Comparison of ENCODE assay signal across 22 cellular contexts in genomic region chr11:1369371-1370005, GRCh38.
"Had no signal": no experiment of that assay in that cellular context is flagged by ENCODE, and none has a peak within 500 bp of the region (broad histone marks: within the 10 kb centered on the region; RNA-seq: fewer than 3 reads in every experiment).

No MANE protein-coding gene starts in this region.

- H3K4me3 ChIP-seq: dorsolateral prefrontal cortex, heart right ventricle, left ventricle myocardium inferior, lower lobe of right lung, stomach, thoracic aorta, transverse colon had no signal

- H3K9me3 ChIP-seq: transverse colon had no signal

- H3K4me1 ChIP-seq: heart right ventricle, left ventricle myocardium inferior, lower lobe of right lung, stomach, transverse colon had no signal

- H3K36me3 ChIP-seq: heart right ventricle, left ventricle myocardium inferior, lower lobe of right lung, stomach, thoracic aorta, transverse colon had no signal

- DNase-seq: cortex of kidney; dorsolateral prefrontal cortex; effector CD8-positive, alpha-beta T cell; heart right ventricle; hypothalamus; immature natural killer cell; left cardiac atrium; left ventricle myocardium inferior; lower lobe of right lung; midbrain; naive B cell; stimulated activated CD4-positive, alpha-beta T cell treated with anti-CD3 and anti-CD28 coated beads, Interleukin-2, amount 100 ng/mL, for 24 hours; stimulated activated CD4-positive, alpha-beta T cell treated with anti-CD3 and anti-CD28 coated beads, Interleukin-4, amount 100 ng/mL, for 4 hours; stimulated activated naive CD4-positive, alpha-beta T cell; stomach; substantia nigra; transverse colon had no signal

- H3K27me3 ChIP-seq: dorsolateral prefrontal cortex had no signal

- H3K27ac ChIP-seq: dorsolateral prefrontal cortex, heart right ventricle, left ventricle myocardium inferior, lower lobe of right lung, stomach, thoracic aorta, transverse colon had no signal

- FAIRE-seq: frontal cortex, keratinocyte had no signal

- ATAC-seq: esophagus mucosa, left cardiac atrium, lower lobe of right lung, sciatic nerve had no signal
